Comparison of ENCODE assay signal across 21 cellular contexts in genomic region chr16:3712830-3713476, GRCh38. TPM values are rescaled to one million over a fixed set of nuclear protein-coding genes. Genes with fewer than 3 reads are reported as not detected.
DNase-seq lines count a peak whose midpoint lies in the region; ATAC-seq and TF ChIP-seq lines count a peak whose summit lies in the region.
"Had no signal": no experiment of that assay in that cellular context is flagged by ENCODE, and none has a peak within 500 bp of the region (broad histone marks: within the 10 kb centered on the region; RNA-seq: fewer than 3 reads in every experiment).

No MANE protein-coding gene starts in this region.

- no peaks in the 10 kb centered on the region for H3K9me3 Mint-ChIP-seq in activated CD4-positive, alpha-beta T cell treated with anti-CD3 and anti-CD28 coated beads for 36 hours (ENCODE audit: low read depth)
- no peaks in the 10 kb centered on the region for H3K9me3 Mint-ChIP-seq in activated T-helper 17 cell treated with anti-CD3 and anti-CD28 coated beads, Interleukin-2, amount 50 U/mL, for 72 hours
- no peaks in the 10 kb centered on the region for H3K9me3 Mint-ChIP-seq in progenitor cell of endocrine pancreas (ENCODE audit: low read depth)
- H3K9me3 Mint-ChIP-seq: natural killer cell treated with Interleukin-12 subunit alpha and Interleukin-12 subunit beta and Interleukin-15 and Interleukin-18, amount 100 ng/mL, for 72 hours; stimulated activated memory B cell treated with anti-CD40 and anti-IgM and Interleukin-4, amounts not matched to agents 10 μg/mL and 1 μg/mL and 100 μg/mL, for 72 hours had no signal

- no peak overlapping the region for H2BK12ac ChIP-seq in mesenchymal stem cell (ENCODE audit: low read length in 2 of 2)

- no peak overlapping the region for H2BK120ac ChIP-seq in mesenchymal stem cell (ENCODE audit: low read depth, low read length)

- H3K36me3 Mint-ChIP-seq in activated CD4-positive, alpha-beta T cell treated with anti-CD3 and anti-CD28 coated beads for 36 hours (ENCODE audit: low read depth) = peaks cover 44% of the 10 kb centered on the region
- H3K36me3 Mint-ChIP-seq in activated T-helper 17 cell treated with anti-CD3 and anti-CD28 coated beads, Interleukin-2, amount 50 U/mL, for 72 hours (ENCODE audit: low read depth) = peaks cover 52% of the 10 kb centered on the region
- H3K36me3 Mint-ChIP-seq in progenitor cell of endocrine pancreas (ENCODE audit: insufficient read depth) = peaks cover 9% of the 10 kb centered on the region
- H3K36me3 Mint-ChIP-seq: natural killer cell treated with Interleukin-12 subunit alpha and Interleukin-12 subunit beta and Interleukin-15 and Interleukin-18, amount 100 ng/mL, for 72 hours had no signal

- H2BK15ac ChIP-seq in mesenchymal stem cell (ENCODE audit: low read depth, poor library complexity, severe bottlenecking) = no peak overlapping the region

- no peak overlapping the region for H4K91ac ChIP-seq in mesenchymal stem cell (ENCODE audit: low read length)

- no peak overlapping the region for H3K14ac ChIP-seq in mesenchymal stem cell (ENCODE audit: low read length in 2 of 2)

- no peak overlapping the region for H2AFZ ChIP-seq in mesenchymal stem cell (ENCODE audit: low read depth, low read length)

- H3K27me3 ChIP-seq in mesenchymal stem cell (ENCODE audit: control insufficient read depth in 1 of 2, insufficient read depth in 1 of 2, low read length in 2 of 2) = no peaks in the 10 kb centered on the region

- no peak overlapping the region for H3K23ac ChIP-seq in mesenchymal stem cell (ENCODE audit: low read length in 2 of 2)

- no peak overlapping the region for H3K9ac ChIP-seq in mesenchymal stem cell (ENCODE audit: low read length)
- H3K9ac ChIP-seq: SK-N-SH had no signal

- H3K9me3 ChIP-seq in mesenchymal stem cell (ENCODE audit: control insufficient read depth, low read length) = no peaks in the 10 kb centered on the region
- H3K9me3 ChIP-seq: SK-N-SH had no signal

- H2BK5ac ChIP-seq in mesenchymal stem cell (ENCODE audit: low read depth, low read length, poor library complexity, severe bottlenecking) = no peak overlapping the region

- no peak overlapping the region for H3K27ac ChIP-seq in mesenchymal stem cell (ENCODE audit: low read length, poor library complexity, severe bottlenecking)
- H3K27ac ChIP-seq: 22Rv1, WERI-Rb-1 had no signal

- no peak overlapping the region for H3K18ac ChIP-seq in mesenchymal stem cell (ENCODE audit: low read depth in 1 of 2, low read length in 2 of 2)

- TF ChIP-seq CTCF in progenitor cell of endocrine pancreas (IDR thresholded peaks at IDR 0.05; ENCODE audit: unreplicated experiment) = no peak

- no peak overlapping the region for H3K4me3 Mint-ChIP-seq in activated CD4-positive, alpha-beta T cell treated with anti-CD3 and anti-CD28 coated beads for 36 hours
- H3K4me3 Mint-ChIP-seq in activated T-helper 17 cell treated with anti-CD3 and anti-CD28 coated beads, Interleukin-2, amount 50 U/mL, for 72 hours = no peak overlapping the region
- peak overlapping the region; percentile 54 for H3K4me3 Mint-ChIP-seq in progenitor cell of endocrine pancreas (ENCODE audit: low read depth)
- H3K4me3 Mint-ChIP-seq: natural killer cell treated with Interleukin-12 subunit alpha and Interleukin-12 subunit beta and Interleukin-15 and Interleukin-18, amount 100 ng/mL, for 72 hours; stimulated activated memory B cell treated with anti-CD40 and anti-IgM and Interleukin-4, amounts not matched to agents 10 μg/mL and 1 μg/mL and 100 μg/mL, for 72 hours had no signal

- intact Hi-C loops in activated CD4-positive, alpha-beta T cell treated with anti-CD3 and anti-CD28 coated beads for 36 hours (cut with DNase I, micrococcal nuclease) = loop anchor here in 1 of 2 experiments (10.0 kb wide), 1 partner anchor 162 kb away; no protein-coding TSS in a partner anchor

- CTCF ChIA-PET in activated CD4-positive, alpha-beta T cell treated with anti-CD3 and anti-CD28 coated beads for 36 hours (lab: Charles Lee) = no interaction called here

- H3K4me2 ChIP-seq in mesenchymal stem cell (ENCODE audit: low read length, poor library complexity, severe bottlenecking) = no peak overlapping the region
- H3K4me2 ChIP-seq: SK-N-SH had no signal

- H4K8ac ChIP-seq in mesenchymal stem cell (ENCODE audit: low read length) = no peak overlapping the region

- peaks cover 6% of the 10 kb centered on the region for H3K4me1 ChIP-seq in mesenchymal stem cell (ENCODE audit: control insufficient read depth, insufficient read depth, low read depth, low read length)

- H3K79me1 ChIP-seq in mesenchymal stem cell (replicated peaks; ENCODE audit: low read length, poor library complexity, severe bottlenecking) = peaks cover 34% of the 10 kb centered on the region

- H3K27me3 Mint-ChIP-seq in activated CD4-positive, alpha-beta T cell treated with anti-CD3 and anti-CD28 coated beads for 36 hours = no peaks in the 10 kb centered on the region
- H3K27me3 Mint-ChIP-seq in activated T-helper 17 cell treated with anti-CD3 and anti-CD28 coated beads, Interleukin-2, amount 50 U/mL, for 72 hours = no peaks in the 10 kb centered on the region
- no peaks in the 10 kb centered on the region for H3K27me3 Mint-ChIP-seq in progenitor cell of endocrine pancreas
- H3K27me3 Mint-ChIP-seq: natural killer cell treated with Interleukin-12 subunit alpha and Interleukin-12 subunit beta and Interleukin-15 and Interleukin-18, amount 100 ng/mL, for 72 hours; stimulated activated memory B cell treated with anti-CD40 and anti-IgM and Interleukin-4, amounts not matched to agents 10 μg/mL and 1 μg/mL and 100 μg/mL, for 72 hours had no signal

- H2AK5ac ChIP-seq in mesenchymal stem cell (ENCODE audit: low read length, severe bottlenecking) = no peak overlapping the region

- POLR2A ChIA-PET in activated CD4-positive, alpha-beta T cell treated with anti-CD3 and anti-CD28 coated beads for 36 hours (lab: Charles Lee) = no interaction called here

- H3K4me3 ChIP-seq in mesenchymal stem cell (ENCODE audit: insufficient read depth in 1 of 2, low read depth in 1 of 2, low read length in 2 of 2) = no peak overlapping the region
- H3K4me3 ChIP-seq: skin epidermis had no signal

- WGBS in mesenchymal stem cell = 97% methylated on average over 17 of the region's 17 CpGs

- no peak for ATAC-seq in activated CD4-positive, alpha-beta T cell treated with anti-CD3 and anti-CD28 coated beads for 36 hours
- ATAC-seq in activated T-helper 17 cell treated with anti-CD3 and anti-CD28 coated beads, Interleukin-2, amount 50 U/mL, for 72 hours (replicated peaks) = no peak
- ATAC-seq in esophagus mucosa = peak; percentile 10
- ATAC-seq: natural killer cell treated with Interleukin-12 subunit alpha and Interleukin-12 subunit beta and Interleukin-15 and Interleukin-18, amount 100 ng/mL, for 72 hours; stimulated activated memory B cell treated with anti-CD40 and anti-IgM and Interleukin-4, amounts not matched to agents 10 μg/mL and 1 μg/mL and 100 μg/mL, for 72 hours had no signal

- peaks cover 13 to 16% of the 10 kb centered on the region in 2 experiments for H3K36me3 ChIP-seq in mesenchymal stem cell (ENCODE audit: control insufficient read depth in 1 of 2, insufficient read depth in 2 of 2, low read depth in 1 of 2, low read length in 2 of 2)

- DNase-seq in activated CD4-positive, alpha-beta T cell treated with anti-CD3 and anti-CD28 coated beads for 36 hours = no peak
- DNase-seq in activated CD4-positive, alpha-beta T cell treated with anti-CD3 and anti-CD28 coated beads, Interleukin-2, amount 50 U/mL, for 48 hours = no peak
- DNase-seq in progenitor cell of endocrine pancreas (ENCODE audit: low spot score, unreplicated experiment) = no peak
- DNase-seq in stimulated activated naive CD4-positive, alpha-beta T cell treated with Interleukin-2 at 50 U/mL for 16 hours (lab: John Stamatoyannopoulos, UW) = no peak
- no peak for DNase-seq in AG08396 (ENCODE audit: low spot score)
- DNase-seq in mesenchymal stem cell = no peak
- DNase-seq: activated CD8-positive, alpha-beta memory T cell treated with anti-CD3 and anti-CD28 coated beads, Interleukin-2, amount 50 U/mL, for 4 hours; AML-193; effector CD4-positive, alpha-beta T cell; MV-4-11; NCI-H187; NCI-H526 treated with DMSO at 0.1 percent for 48 hours; SK-N-SH; stimulated activated CD4-positive, alpha-beta T cell treated with anti-CD3 and anti-CD28 coated beads, Interleukin-2, amount 100 ng/mL, for 24 hours; WERI-Rb-1 had no signal

- H3K4me1 Mint-ChIP-seq in activated CD4-positive, alpha-beta T cell treated with anti-CD3 and anti-CD28 coated beads for 36 hours = peaks cover 46% of the 10 kb centered on the region
- peaks cover 22% of the 10 kb centered on the region for H3K4me1 Mint-ChIP-seq in activated T-helper 17 cell treated with anti-CD3 and anti-CD28 coated beads, Interleukin-2, amount 50 U/mL, for 72 hours
- H3K4me1 Mint-ChIP-seq in progenitor cell of endocrine pancreas (ENCODE audit: low read depth) = peaks cover 38% of the 10 kb centered on the region

- H3K4ac ChIP-seq in mesenchymal stem cell (ENCODE audit: low read depth in 1 of 2, low read length in 2 of 2) = no peak overlapping the region

- H3K27ac Mint-ChIP-seq in activated CD4-positive, alpha-beta T cell treated with anti-CD3 and anti-CD28 coated beads for 36 hours = peak overlapping the region; percentile 5
- H3K27ac Mint-ChIP-seq in activated T-helper 17 cell treated with anti-CD3 and anti-CD28 coated beads, Interleukin-2, amount 50 U/mL, for 72 hours = peak overlapping the region; percentile 43
- peak overlapping the region; percentile 98 for H3K27ac Mint-ChIP-seq in progenitor cell of endocrine pancreas
- H3K27ac Mint-ChIP-seq: stimulated activated memory B cell treated with anti-CD40 and anti-IgM and Interleukin-4, amounts not matched to agents 10 μg/mL and 1 μg/mL and 100 μg/mL, for 72 hours had no signal

RNA-seq across cellular contexts. Expression of gene TRAP1, which starts 4.4 kb away (rescaled TPM):
- total RNA-seq in activated CD4-positive, alpha-beta T cell treated with anti-CD3 and anti-CD28 coated beads for 36 hours = 100 to 1,000 TPM; 306 to 360 TPM
- 100 to 1,000 TPM; 124 to 238 TPM for total RNA-seq in activated T-helper 17 cell treated with anti-CD3 and anti-CD28 coated beads, Interleukin-2, amount 50 U/mL, for 72 hours
- total RNA-seq in esophagus mucosa = 131 TPM
- 212 and 216 TPM in 2 replicates for total RNA-seq in progenitor cell of endocrine pancreas
- polyA plus RNA-seq in mesenchymal stem cell (2013, experiment 1 of 2) = 45.0 TPM
- polyA plus RNA-seq in mesenchymal stem cell (2013, experiment 2 of 2) = 44.5 TPM

RNA-seq across cellular contexts. Expression of gene DNASE1, which starts 58.5 kb away (rescaled TPM):
- total RNA-seq in activated CD4-positive, alpha-beta T cell treated with anti-CD3 and anti-CD28 coated beads for 36 hours = 10 to 100 TPM; 10.1 to 11.3 TPM
- total RNA-seq in activated T-helper 17 cell treated with anti-CD3 and anti-CD28 coated beads, Interleukin-2, amount 50 U/mL, for 72 hours = 10 to 100 TPM; 14.8 to 22.0 TPM
- total RNA-seq in esophagus mucosa (7.9 TPM), progenitor cell of endocrine pancreas (43.6 and 49.3 TPM in 2 replicates)
- polyA plus RNA-seq in mesenchymal stem cell (2013, experiment 1 of 2) = 3.6 TPM
- 3.5 TPM for polyA plus RNA-seq in mesenchymal stem cell (2013, experiment 2 of 2)

Comparison
In these comparisons a context has a peak if more than half of its experiments do, and no peak if none do; other contexts are left out.
1. H3K27ac Mint-ChIP-seq: peak in every context shown above with its lines; median percentile 98 in progenitor cell of endocrine pancreas; 43 in activated T-helper 17 cell treated with anti-CD3 and anti-CD28 coated beads, Interleukin-2, amount 50 U/mL, for 72 hours; 5 in activated CD4-positive, alpha-beta T cell treated with anti-CD3 and anti-CD28 coated beads for 36 hours.